ENCODE assay signal across 10 cellular contexts in genomic region chr9:127767909-127768331, GRCh38. TPM values are rescaled to one million over a fixed set of nuclear protein-coding genes. Genes with fewer than 3 reads are reported as not detected.
DNase-seq lines count a peak whose midpoint lies in the region; ATAC-seq and TF ChIP-seq lines count a peak whose summit lies in the region.
"Had no signal": no experiment of that assay in that cellular context is flagged by ENCODE, and none has a peak within 500 bp of the region (broad histone marks: within the 10 kb centered on the region; RNA-seq: fewer than 3 reads in every experiment).

No MANE protein-coding gene starts in this region.

- H3K9me3 Mint-ChIP-seq in activated T-cell treated with anti-CD3 and anti-CD28 coated beads, Interleukin-2, amount 50 U/mL, for 4 hours, result no peaks in the 10 kb centered on the region
- H3K9me3 Mint-ChIP-seq in chondrocyte (ENCODE audit: low read depth), result no peaks in the 10 kb centered on the region
- no peaks in the 10 kb centered on the region for H3K9me3 Mint-ChIP-seq in memory B cell

- no peak for TF ChIP-seq POLR2A in suprapubic skin (IDR thresholded peaks at IDR 0.05)

- H3K27ac Mint-ChIP-seq in chondrocyte (ENCODE audit: unreplicated experiment) (peak overlapping the region; percentile 98), memory B cell (peak overlapping the region; percentile 84)

- TF ChIP-seq EP300 in suprapubic skin (IDR thresholded peaks at IDR 0.05), result no peak

- TF ChIP-seq CTCF in chondrocyte (IDR thresholded peaks at IDR 0.05) (no peak), suprapubic skin (IDR thresholded peaks at IDR 0.05) (no peak), GM13976 (IDR thresholded peaks at IDR 0.05; ENCODE audit: borderline replicate concordance, control extremely low read depth, extremely low read depth, insufficient read depth, missing control alignments) (no peak)

- DNase-seq in activated T-cell treated with anti-CD3 and anti-CD28 coated beads, Interleukin-2, amount 50 U/mL, for 4 hours, result no peak
- DNase-seq in activated T-cell treated with anti-CD3 and anti-CD28 coated beads for 4 hours (no peak), chondrocyte (ENCODE audit: low spot score) (no peak), memory B cell (ENCODE audit: low spot score in 2 of 2) (no peak), suprapubic skin (ENCODE audit: low spot score in 2 of 2) (no peak), NCI-H82 (lab: John Stamatoyannopoulos, UW) (no peak), GM13976 (ENCODE audit: low spot score) (no peak)
- DNase-seq: NCI-H2081 treated with DMSO at 0.1 percent for 48 hours had no signal

- peak overlapping the region; percentile 17 for H3K4me3 Mint-ChIP-seq in activated T-cell treated with anti-CD3 and anti-CD28 coated beads, Interleukin-2, amount 50 U/mL, for 4 hours
- H3K4me3 Mint-ChIP-seq in chondrocyte (ENCODE audit: unreplicated experiment), result peak overlapping the region; percentile 33
- H3K4me3 Mint-ChIP-seq in memory B cell, result no peak overlapping the region

- H3K4me1 ChIP-seq in suprapubic skin, result peaks cover 51% of the 10 kb centered on the region

- H3K4me1 Mint-ChIP-seq in activated T-cell treated with anti-CD3 and anti-CD28 coated beads, Interleukin-2, amount 50 U/mL, for 4 hours (ENCODE audit: low read depth), result peaks cover 82% of the 10 kb centered on the region
- H3K4me1 Mint-ChIP-seq in chondrocyte (ENCODE audit: low read depth), result peaks cover 67% of the 10 kb centered on the region
- H3K4me1 Mint-ChIP-seq in memory B cell, result peaks cover 53% of the 10 kb centered on the region

- in situ Hi-C loops in GM13976 (cut with MboI; ENCODE audit: low sequenced_read_pairs, unreplicated experiment), result no loop called here

- WGBS in suprapubic skin, result 59% methylated on average over 8 of the region's 13 CpGs

- peaks cover 13% of the 10 kb centered on the region for H3K36me3 Mint-ChIP-seq in activated T-cell treated with anti-CD3 and anti-CD28 coated beads, Interleukin-2, amount 50 U/mL, for 4 hours (ENCODE audit: insufficient read depth)
- peaks cover 5% of the 10 kb centered on the region for H3K36me3 Mint-ChIP-seq in chondrocyte (ENCODE audit: low read depth)
- H3K36me3 Mint-ChIP-seq in memory B cell, result peaks cover 22% of the 10 kb centered on the region
- H3K36me3 Mint-ChIP-seq: brain had no signal

- peak overlapping the region; percentile 16 for H3K4me3 ChIP-seq in suprapubic skin

- no peak for ATAC-seq in activated T-cell treated with anti-CD3 and anti-CD28 coated beads, Interleukin-2, amount 50 U/mL, for 4 hours
- ATAC-seq in memory B cell (ENCODE audit: low read depth) (no peak), HG03159 (IDR thresholded peaks at IDR 0.05; ENCODE audit: unreplicated experiment) (no peak)

- H3K27me3 ChIP-seq in suprapubic skin, result no peaks in the 10 kb centered on the region

- peak overlapping the region; percentile 69 for H3K27ac ChIP-seq in suprapubic skin

- H3K27me3 Mint-ChIP-seq in activated T-cell treated with anti-CD3 and anti-CD28 coated beads, Interleukin-2, amount 50 U/mL, for 4 hours (ENCODE audit: low read depth), result no peaks in the 10 kb centered on the region
- H3K27me3 Mint-ChIP-seq in chondrocyte (ENCODE audit: low read depth) (no peaks in the 10 kb centered on the region), memory B cell (no peaks in the 10 kb centered on the region)

- H3K36me3 ChIP-seq in suprapubic skin, result no peaks in the 10 kb centered on the region

- no peaks in the 10 kb centered on the region for H3K9me3 ChIP-seq in suprapubic skin

RNA-seq across cellular contexts. Expression of gene SH2D3C, which starts 10.5 kb away (rescaled TPM):
- total RNA-seq in activated T-cell treated with anti-CD3 and anti-CD28 coated beads, Interleukin-2, amount 50 U/mL, for 4 hours, result 10 to 100 TPM in 1 of 3 donors, 1 to 10 TPM in 2; 5.9 to 10.8 (median 7.0) TPM
- 2.5 to 9.9 TPM (median 9.4 TPM) in 3 replicates for total RNA-seq in chondrocyte
- total RNA-seq in suprapubic skin, result 1 to 10 TPM; 3.4 to 8.9 (median 6.1) TPM

RNA-seq across cellular contexts. Expression of gene CDK9, which starts 17.9 kb away (rescaled TPM):
- 10 to 100 TPM; 66.9 to 91.5 (median 82.5) TPM for total RNA-seq in activated T-cell treated with anti-CD3 and anti-CD28 coated beads, Interleukin-2, amount 50 U/mL, for 4 hours
- 54.9 to 67.6 TPM (median 60.3 TPM) in 3 replicates for total RNA-seq in chondrocyte
- 100 to 1,000 TPM in 1 of 4 donors, 10 to 100 TPM in 3; 57.2 to 119 (median 72.7) TPM for total RNA-seq in suprapubic skin

RNA-seq across cellular contexts. Expression of gene TOR2A, which starts 32.8 kb away (rescaled TPM):
- total RNA-seq in activated T-cell treated with anti-CD3 and anti-CD28 coated beads, Interleukin-2, amount 50 U/mL, for 4 hours, result 10 to 100 TPM; 19.8 to 23.6 (median 20.1) TPM
- total RNA-seq in chondrocyte, result 6.1 to 8.1 TPM (median 6.4 TPM) in 3 replicates
- 10 to 100 TPM; 16.1 to 24.3 (median 19.3) TPM for total RNA-seq in suprapubic skin

RNA-seq across cellular contexts. Expression of gene FPGS, which starts 34.8 kb away (rescaled TPM):
- total RNA-seq in activated T-cell treated with anti-CD3 and anti-CD28 coated beads, Interleukin-2, amount 50 U/mL, for 4 hours, result 100 to 1,000 TPM; 137 to 149 (median 141) TPM
- 50.8 to 52.8 TPM (median 50.8 TPM) in 3 replicates for total RNA-seq in chondrocyte
- 10 to 100 TPM; 22.9 to 50.3 (median 28.3) TPM for total RNA-seq in suprapubic skin

RNA-seq across cellular contexts. Expression of gene TTC16, which starts 52.0 kb away (rescaled TPM):
- total RNA-seq in activated T-cell treated with anti-CD3 and anti-CD28 coated beads, Interleukin-2, amount 50 U/mL, for 4 hours, result under 1 TPM; 0.37 to 0.58 (median 0.57) TPM
- total RNA-seq in chondrocyte, result not detected in 3 replicates
- under 1 TPM in 2 of 4 donors, not detected in 2; 0.16 to 0.21 TPM for total RNA-seq in suprapubic skin
